ENCODE assay signal across 1 cellular context in the genomic region with DNA sequence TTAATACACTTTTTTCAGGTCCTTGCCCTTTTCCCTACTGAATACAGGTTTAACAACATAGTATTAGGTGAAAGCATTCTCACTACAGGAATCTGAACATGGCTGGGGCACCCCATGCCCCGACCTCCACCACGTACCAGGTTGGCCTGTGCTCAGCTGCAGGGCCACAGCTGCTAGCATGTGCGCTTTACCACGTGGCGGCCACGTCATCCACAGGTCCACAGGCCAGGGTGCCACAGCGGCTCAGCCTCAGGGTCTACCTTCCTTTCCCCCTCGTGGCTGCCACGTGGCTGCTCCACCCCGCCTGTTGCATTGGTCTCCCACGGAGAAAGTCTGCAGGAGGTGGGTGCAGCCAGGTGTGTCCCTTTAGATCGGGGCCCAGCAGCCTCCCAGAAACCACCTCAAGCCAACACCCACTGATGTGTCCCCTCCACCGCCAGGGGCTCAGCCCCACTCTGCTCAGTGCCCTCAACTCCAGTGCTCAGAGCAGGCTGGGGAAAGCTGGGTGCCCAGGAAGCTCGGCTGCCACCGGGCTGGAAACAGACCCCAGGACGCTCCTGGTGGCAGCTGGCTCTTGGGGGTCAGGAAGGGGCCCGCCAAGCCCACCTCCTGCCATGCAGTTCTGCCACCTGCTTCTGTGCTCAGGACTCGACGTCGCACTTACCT.
A peak's percentile ranks its signal among the peaks of the same experiment; 100 is the strongest.
TF ChIP-seq lines count a peak whose summit lies in the region.

No MANE protein-coding gene starts in this region.

TF ChIP-seq in K562, 482 proteins besides CTCF, POLR2A, EP300 and RAD21:
- TF ChIP-seq ELF1 (tag; IDR thresholded peaks at IDR 0.05) (no peak), RFX7 (CRISPR knock-in tag; IDR thresholded peaks at IDR 0.05) (no peak), PRMT5 (CRISPR knock-in tag; IDR thresholded peaks at IDR 0.05) (no peak), GTF2A2 (tag; IDR thresholded peaks at IDR 0.05) (no peak), PTTG1 (tag; IDR thresholded peaks at IDR 0.05; ENCODE audit: low read depth) (no peak), ZNF696 (CRISPR knock-in tag; conservative IDR thresholded peaks at IDR 0.05) (no peak)
- TF ChIP-seq, protein P1, sequence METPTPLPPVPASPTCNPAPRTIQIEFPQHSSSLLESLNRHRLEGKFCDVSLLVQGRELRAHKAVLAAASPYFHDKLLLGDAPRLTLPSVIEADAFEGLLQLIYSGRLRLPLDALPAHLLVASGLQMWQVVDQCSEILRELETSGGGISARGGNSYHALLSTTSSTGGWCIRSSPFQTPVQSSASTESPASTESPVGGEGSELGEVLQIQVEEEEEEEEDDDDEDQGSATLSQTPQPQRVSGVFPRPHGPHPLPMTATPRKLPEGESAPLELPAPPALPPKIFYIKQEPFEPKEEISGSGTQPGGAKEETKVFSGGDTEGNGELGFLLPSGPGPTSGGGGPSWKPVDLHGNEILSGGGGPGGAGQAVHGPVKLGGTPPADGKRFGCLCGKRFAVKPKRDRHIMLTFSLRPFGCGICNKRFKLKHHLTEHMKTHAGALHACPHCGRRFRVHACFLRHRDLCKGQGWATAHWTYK (CRISPR knock-in tag; IDR thresholded peaks at IDR 0.05): 0 out of 2 replicates have a peak, but pooled peaks have one; percentile 30
- TF ChIP-seq, protein P2, sequence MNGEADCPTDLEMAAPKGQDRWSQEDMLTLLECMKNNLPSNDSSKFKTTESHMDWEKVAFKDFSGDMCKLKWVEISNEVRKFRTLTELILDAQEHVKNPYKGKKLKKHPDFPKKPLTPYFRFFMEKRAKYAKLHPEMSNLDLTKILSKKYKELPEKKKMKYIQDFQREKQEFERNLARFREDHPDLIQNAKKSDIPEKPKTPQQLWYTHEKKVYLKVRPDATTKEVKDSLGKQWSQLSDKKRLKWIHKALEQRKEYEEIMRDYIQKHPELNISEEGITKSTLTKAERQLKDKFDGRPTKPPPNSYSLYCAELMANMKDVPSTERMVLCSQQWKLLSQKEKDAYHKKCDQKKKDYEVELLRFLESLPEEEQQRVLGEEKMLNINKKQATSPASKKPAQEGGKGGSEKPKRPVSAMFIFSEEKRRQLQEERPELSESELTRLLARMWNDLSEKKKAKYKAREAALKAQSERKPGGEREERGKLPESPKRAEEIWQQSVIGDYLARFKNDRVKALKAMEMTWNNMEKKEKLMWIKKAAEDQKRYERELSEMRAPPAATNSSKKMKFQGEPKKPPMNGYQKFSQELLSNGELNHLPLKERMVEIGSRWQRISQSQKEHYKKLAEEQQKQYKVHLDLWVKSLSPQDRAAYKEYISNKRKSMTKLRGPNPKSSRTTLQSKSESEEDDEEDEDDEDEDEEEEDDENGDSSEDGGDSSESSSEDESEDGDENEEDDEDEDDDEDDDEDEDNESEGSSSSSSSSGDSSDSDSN (IDR thresholded peaks at IDR 0.05; ENCODE audit: borderline replicate concordance in 1 of 2, low read depth in 2 of 2, low read length in 2 of 2): no peak
- TF ChIP-seq, protein P3, sequence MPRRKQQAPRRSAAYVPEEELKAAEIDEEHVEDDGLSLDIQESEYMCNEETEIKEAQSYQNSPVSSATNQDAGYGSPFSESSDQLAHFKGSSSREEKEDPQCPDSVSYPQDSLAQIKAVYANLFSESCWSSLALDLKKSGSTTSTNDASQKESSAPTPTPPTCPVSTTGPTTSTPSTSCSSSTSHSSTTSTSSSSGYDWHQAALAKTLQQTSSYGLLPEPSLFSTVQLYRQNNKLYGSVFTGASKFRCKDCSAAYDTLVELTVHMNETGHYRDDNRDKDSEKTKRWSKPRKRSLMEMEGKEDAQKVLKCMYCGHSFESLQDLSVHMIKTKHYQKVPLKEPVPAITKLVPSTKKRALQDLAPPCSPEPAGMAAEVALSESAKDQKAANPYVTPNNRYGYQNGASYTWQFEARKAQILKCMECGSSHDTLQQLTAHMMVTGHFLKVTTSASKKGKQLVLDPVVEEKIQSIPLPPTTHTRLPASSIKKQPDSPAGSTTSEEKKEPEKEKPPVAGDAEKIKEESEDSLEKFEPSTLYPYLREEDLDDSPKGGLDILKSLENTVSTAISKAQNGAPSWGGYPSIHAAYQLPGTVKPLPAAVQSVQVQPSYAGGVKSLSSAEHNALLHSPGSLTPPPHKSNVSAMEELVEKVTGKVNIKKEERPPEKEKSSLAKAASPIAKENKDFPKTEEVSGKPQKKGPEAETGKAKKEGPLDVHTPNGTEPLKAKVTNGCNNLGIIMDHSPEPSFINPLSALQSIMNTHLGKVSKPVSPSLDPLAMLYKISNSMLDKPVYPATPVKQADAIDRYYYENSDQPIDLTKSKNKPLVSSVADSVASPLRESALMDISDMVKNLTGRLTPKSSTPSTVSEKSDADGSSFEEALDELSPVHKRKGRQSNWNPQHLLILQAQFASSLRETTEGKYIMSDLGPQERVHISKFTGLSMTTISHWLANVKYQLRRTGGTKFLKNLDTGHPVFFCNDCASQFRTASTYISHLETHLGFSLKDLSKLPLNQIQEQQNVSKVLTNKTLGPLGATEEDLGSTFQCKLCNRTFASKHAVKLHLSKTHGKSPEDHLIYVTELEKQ (CRISPR knock-in tag; IDR thresholded peaks at IDR 0.05): no peak
